8 cellular contexts compared by ENCODE assay signal in the genomic region with DNA sequence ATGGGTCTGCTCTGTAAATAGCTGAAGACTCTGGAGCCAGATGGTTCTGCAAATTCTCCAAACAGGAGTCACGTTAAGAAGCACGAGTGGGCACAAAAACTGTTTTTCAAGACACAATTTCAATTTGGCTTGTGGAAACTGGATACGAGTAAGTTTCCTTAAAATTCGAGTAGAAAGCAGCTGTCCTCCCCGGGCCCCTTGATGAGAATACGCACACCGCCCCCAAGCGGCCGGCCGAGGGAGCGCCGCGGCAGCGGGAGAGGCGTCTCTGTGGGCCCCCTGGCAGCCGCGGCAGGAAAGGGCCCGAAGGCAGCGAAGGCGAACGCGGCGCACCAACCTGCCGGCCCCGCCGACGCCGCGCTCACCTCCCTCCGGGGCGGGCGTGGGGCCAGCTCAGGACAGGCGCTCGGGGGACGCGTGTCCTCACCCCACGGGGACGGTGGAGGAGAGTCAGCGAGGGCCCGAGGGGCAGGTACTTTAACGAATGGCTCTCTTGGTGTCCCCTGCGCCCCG. TPM values are rescaled to one million over a fixed set of nuclear protein-coding genes. Genes with fewer than 3 reads are reported as not detected.
DNase-seq lines count a peak whose midpoint lies in the region; ATAC-seq and TF ChIP-seq lines count a peak whose summit lies in the region.

No MANE protein-coding gene starts in this region.

- H3K9me3 Mint-ChIP-seq in activated T-helper 17 cell treated with anti-CD3 and anti-CD28 coated beads, Interleukin-2, amount 50 U/mL, for 72 hours = no peaks in the 10 kb centered on the region
- H3K9me3 Mint-ChIP-seq in natural killer cell treated with Interleukin-12 subunit alpha and Interleukin-12 subunit beta and Interleukin-15 and Interleukin-18, amount 100 ng/mL, for 72 hours = no peaks in the 10 kb centered on the region
- no peaks in the 10 kb centered on the region for H3K9me3 Mint-ChIP-seq in stimulated activated memory B cell treated with anti-CD40 and anti-IgM and Interleukin-4, amounts not matched to agents 10 μg/mL and 1 μg/mL and 100 μg/mL, for 72 hours

- peak; percentile 84 for ATAC-seq in GM21515 (IDR thresholded peaks at IDR 0.05; ENCODE audit: unreplicated experiment)
- peak; percentile 89 for ATAC-seq in activated T-helper 17 cell treated with anti-CD3 and anti-CD28 coated beads, Interleukin-2, amount 50 U/mL, for 72 hours (replicated peaks)
- peak; percentile 93 for ATAC-seq in natural killer cell treated with Interleukin-12 subunit alpha and Interleukin-12 subunit beta and Interleukin-15 and Interleukin-18, amount 100 ng/mL, for 72 hours
- ATAC-seq in stimulated activated memory B cell treated with anti-CD40 and anti-IgM and Interleukin-4, amounts not matched to agents 10 μg/mL and 1 μg/mL and 100 μg/mL, for 72 hours = peak; percentile 39

- no peak overlapping the region for H3K27ac Mint-ChIP-seq in activated T-helper 17 cell treated with anti-CD3 and anti-CD28 coated beads, Interleukin-2, amount 50 U/mL, for 72 hours
- no peak overlapping the region for H3K27ac Mint-ChIP-seq in natural killer cell treated with Interleukin-12 subunit alpha and Interleukin-12 subunit beta and Interleukin-15 and Interleukin-18, amount 100 ng/mL, for 72 hours
- no peak overlapping the region for H3K27ac Mint-ChIP-seq in stimulated activated memory B cell treated with anti-CD40 and anti-IgM and Interleukin-4, amounts not matched to agents 10 μg/mL and 1 μg/mL and 100 μg/mL, for 72 hours

- peak overlapping the region; percentile 70 for H3K4me3 Mint-ChIP-seq in activated T-helper 17 cell treated with anti-CD3 and anti-CD28 coated beads, Interleukin-2, amount 50 U/mL, for 72 hours
- peak overlapping the region; percentile 87 for H3K4me3 Mint-ChIP-seq in natural killer cell treated with Interleukin-12 subunit alpha and Interleukin-12 subunit beta and Interleukin-15 and Interleukin-18, amount 100 ng/mL, for 72 hours
- H3K4me3 Mint-ChIP-seq in stimulated activated memory B cell treated with anti-CD40 and anti-IgM and Interleukin-4, amounts not matched to agents 10 μg/mL and 1 μg/mL and 100 μg/mL, for 72 hours = no peak overlapping the region

- TF ChIP-seq EP300 in Ishikawa (IDR thresholded peaks at IDR 0.05; ENCODE audit: borderline replicate concordance) = no peak

- peak; percentile 91 for DNase-seq in COLO668 (lab: John Stamatoyannopoulos, UW; ENCODE audit: unreplicated experiment)
- peak; percentile 55 for DNase-seq in RKO (ENCODE audit: low spot score)
- DNase-seq in fibroblast of mammary gland (ENCODE audit: low read depth) = peak; percentile 94
- peak; percentile 90 for DNase-seq in natural killer cell treated with Interleukin-12 subunit alpha and Interleukin-12 subunit beta and Interleukin-15 and Interleukin-18, amount 100 ng/mL, for 72 hours (ENCODE audit: low spot score)

- TF ChIP-seq CTCF in fibroblast of mammary gland (conservative IDR thresholded peaks at IDR 0.05; ENCODE audit: control insufficient read depth, insufficient read depth, low read depth, low read length) = peak; percentile 57

- peak overlapping the region; percentile 85 for H3K4me3 ChIP-seq in fibroblast of mammary gland (ENCODE audit: control insufficient read depth, low read depth, low read length)

- peak; percentile 77 for TF ChIP-seq RAD21 in Ishikawa (IDR thresholded peaks at IDR 0.05; ENCODE audit: low read depth)

- peaks cover 9% of the 10 kb centered on the region for H3K4me1 Mint-ChIP-seq in activated T-helper 17 cell treated with anti-CD3 and anti-CD28 coated beads, Interleukin-2, amount 50 U/mL, for 72 hours
- H3K4me1 Mint-ChIP-seq in natural killer cell treated with Interleukin-12 subunit alpha and Interleukin-12 subunit beta and Interleukin-15 and Interleukin-18, amount 100 ng/mL, for 72 hours (ENCODE audit: low read depth in 2 of 2) = peaks cover 18 to 26% of the 10 kb centered on the region in 2 donors
- H3K4me1 Mint-ChIP-seq in stimulated activated memory B cell treated with anti-CD40 and anti-IgM and Interleukin-4, amounts not matched to agents 10 μg/mL and 1 μg/mL and 100 μg/mL, for 72 hours = peaks cover 13% of the 10 kb centered on the region

- H3K27me3 Mint-ChIP-seq in activated T-helper 17 cell treated with anti-CD3 and anti-CD28 coated beads, Interleukin-2, amount 50 U/mL, for 72 hours = peaks cover 24% of the 10 kb centered on the region
- H3K27me3 Mint-ChIP-seq in natural killer cell treated with Interleukin-12 subunit alpha and Interleukin-12 subunit beta and Interleukin-15 and Interleukin-18, amount 100 ng/mL, for 72 hours = peaks cover 13 to 44% of the 10 kb centered on the region in 2 donors
- peaks cover 53% of the 10 kb centered on the region for H3K27me3 Mint-ChIP-seq in stimulated activated memory B cell treated with anti-CD40 and anti-IgM and Interleukin-4, amounts not matched to agents 10 μg/mL and 1 μg/mL and 100 μg/mL, for 72 hours

- no peaks in the 10 kb centered on the region for H3K36me3 Mint-ChIP-seq in activated T-helper 17 cell treated with anti-CD3 and anti-CD28 coated beads, Interleukin-2, amount 50 U/mL, for 72 hours (ENCODE audit: low read depth)
- no peaks in the 10 kb centered on the region for H3K36me3 Mint-ChIP-seq in natural killer cell treated with Interleukin-12 subunit alpha and Interleukin-12 subunit beta and Interleukin-15 and Interleukin-18, amount 100 ng/mL, for 72 hours
- no peaks in the 10 kb centered on the region for H3K36me3 Mint-ChIP-seq in stimulated activated memory B cell treated with anti-CD40 and anti-IgM and Interleukin-4, amounts not matched to agents 10 μg/mL and 1 μg/mL and 100 μg/mL, for 72 hours

TF ChIP-seq in Ishikawa, 13 proteins besides CTCF, POLR2A, EP300 and RAD21:
- TF ChIP-seq NFIC (IDR thresholded peaks at IDR 0.05) (no peak), FOXM1 (IDR thresholded peaks at IDR 0.05; ENCODE audit: borderline replicate concordance, low read depth) (no peak), CEBPB (IDR thresholded peaks at IDR 0.05) (no peak), ZBTB7A (IDR thresholded peaks at IDR 0.05; ENCODE audit: low read depth) (no peak), EGR1 (IDR thresholded peaks at IDR 0.05) (no peak), YY1 (IDR thresholded peaks at IDR 0.05; ENCODE audit: low read depth) (no peak), TEAD4 (IDR thresholded peaks at IDR 0.05) (no peak), CREB1 (IDR thresholded peaks at IDR 0.05; ENCODE audit: low read depth) (no peak), TCF12 (IDR thresholded peaks at IDR 0.05; ENCODE audit: low read depth) (no peak), TAF1 (IDR thresholded peaks at IDR 0.05; ENCODE audit: low read depth) (no peak)
- TF ChIP-seq, protein P1, sequence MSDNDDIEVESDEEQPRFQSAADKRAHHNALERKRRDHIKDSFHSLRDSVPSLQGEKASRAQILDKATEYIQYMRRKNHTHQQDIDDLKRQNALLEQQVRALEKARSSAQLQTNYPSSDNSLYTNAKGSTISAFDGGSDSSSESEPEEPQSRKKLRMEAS (IDR thresholded peaks at IDR 0.05) = no peak
- TF ChIP-seq, protein P2, sequence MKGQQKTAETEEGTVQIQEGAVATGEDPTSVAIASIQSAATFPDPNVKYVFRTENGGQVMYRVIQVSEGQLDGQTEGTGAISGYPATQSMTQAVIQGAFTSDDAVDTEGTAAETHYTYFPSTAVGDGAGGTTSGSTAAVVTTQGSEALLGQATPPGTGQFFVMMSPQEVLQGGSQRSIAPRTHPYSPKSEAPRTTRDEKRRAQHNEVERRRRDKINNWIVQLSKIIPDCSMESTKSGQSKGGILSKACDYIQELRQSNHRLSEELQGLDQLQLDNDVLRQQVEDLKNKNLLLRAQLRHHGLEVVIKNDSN (IDR thresholded peaks at IDR 0.05) = no peak
- TF ChIP-seq, protein P3, sequence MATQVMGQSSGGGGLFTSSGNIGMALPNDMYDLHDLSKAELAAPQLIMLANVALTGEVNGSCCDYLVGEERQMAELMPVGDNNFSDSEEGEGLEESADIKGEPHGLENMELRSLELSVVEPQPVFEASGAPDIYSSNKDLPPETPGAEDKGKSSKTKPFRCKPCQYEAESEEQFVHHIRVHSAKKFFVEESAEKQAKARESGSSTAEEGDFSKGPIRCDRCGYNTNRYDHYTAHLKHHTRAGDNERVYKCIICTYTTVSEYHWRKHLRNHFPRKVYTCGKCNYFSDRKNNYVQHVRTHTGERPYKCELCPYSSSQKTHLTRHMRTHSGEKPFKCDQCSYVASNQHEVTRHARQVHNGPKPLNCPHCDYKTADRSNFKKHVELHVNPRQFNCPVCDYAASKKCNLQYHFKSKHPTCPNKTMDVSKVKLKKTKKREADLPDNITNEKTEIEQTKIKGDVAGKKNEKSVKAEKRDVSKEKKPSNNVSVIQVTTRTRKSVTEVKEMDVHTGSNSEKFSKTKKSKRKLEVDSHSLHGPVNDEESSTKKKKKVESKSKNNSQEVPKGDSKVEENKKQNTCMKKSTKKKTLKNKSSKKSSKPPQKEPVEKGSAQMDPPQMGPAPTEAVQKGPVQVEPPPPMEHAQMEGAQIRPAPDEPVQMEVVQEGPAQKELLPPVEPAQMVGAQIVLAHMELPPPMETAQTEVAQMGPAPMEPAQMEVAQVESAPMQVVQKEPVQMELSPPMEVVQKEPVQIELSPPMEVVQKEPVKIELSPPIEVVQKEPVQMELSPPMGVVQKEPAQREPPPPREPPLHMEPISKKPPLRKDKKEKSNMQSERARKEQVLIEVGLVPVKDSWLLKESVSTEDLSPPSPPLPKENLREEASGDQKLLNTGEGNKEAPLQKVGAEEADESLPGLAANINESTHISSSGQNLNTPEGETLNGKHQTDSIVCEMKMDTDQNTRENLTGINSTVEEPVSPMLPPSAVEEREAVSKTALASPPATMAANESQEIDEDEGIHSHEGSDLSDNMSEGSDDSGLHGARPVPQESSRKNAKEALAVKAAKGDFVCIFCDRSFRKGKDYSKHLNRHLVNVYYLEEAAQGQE (IDR thresholded peaks at IDR 0.05; ENCODE audit: low read depth) = no peak

RNA-seq across cellular contexts. Expression of a gene that starts 0.7 kb away (rescaled TPM):
- 1 to 10 TPM in 1 of 2 donors, under 1 TPM in 1; 0.66 to 3.5 TPM for total RNA-seq in activated T-helper 17 cell treated with anti-CD3 and anti-CD28 coated beads, Interleukin-2, amount 50 U/mL, for 72 hours
- total RNA-seq in natural killer cell treated with Interleukin-12 subunit alpha and Interleukin-12 subunit beta and Interleukin-15 and Interleukin-18, amount 100 ng/mL, for 72 hours = under 1 TPM; 0.31 to 0.38 TPM

Comparison
In these comparisons a context has a peak if more than half of its experiments do, and no peak if none do; other contexts are left out.
1. Peak in every context shown above with its lines: DNase-seq, ATAC-seq and H3K4me3 ChIP-seq.
2. ATAC-seq: peak in every context shown above with its lines; median percentile 93 in natural killer cell treated with Interleukin-12 subunit alpha and Interleukin-12 subunit beta and Interleukin-15 and Interleukin-18, amount 100 ng/mL, for 72 hours; 89 in activated T-helper 17 cell treated with anti-CD3 and anti-CD28 coated beads, Interleukin-2, amount 50 U/mL, for 72 hours; 84 in GM21515; 39 in stimulated activated memory B cell treated with anti-CD40 and anti-IgM and Interleukin-4, amounts not matched to agents 10 μg/mL and 1 μg/mL and 100 μg/mL, for 72 hours.